In genomic region chr18:45874501-45875184, GRCh38 we compare ENCODE assay signal across 9 cellular contexts.
DNase-seq lines count a peak whose midpoint lies in the region; ATAC-seq and TF ChIP-seq lines count a peak whose summit lies in the region.
"Had no signal": no experiment of that assay in that cellular context is flagged by ENCODE, and none has a peak within 500 bp of the region (broad histone marks: within the 10 kb centered on the region; RNA-seq: fewer than 3 reads in every experiment).

No MANE protein-coding gene starts in this region.

- DNase-seq in activated gamma-delta T cell treated with Interleukin-2 at 50 U/mL for 16 hours (peak; percentile 41), activated gamma-delta T cell (lab: John Stamatoyannopoulos, UW) (no peak), NCI-H345 treated with DMSO at 0.1 percent for 48 hours (lab: John Stamatoyannopoulos, UW; ENCODE audit: unreplicated experiment) (no peak), HEK293T (ENCODE audit: extremely low spot score) (no peak), KG1 (lab: John Stamatoyannopoulos, UW) (no peak)
- peak; percentile 71 to 72 for DNase-seq in activated T-cell treated with anti-CD3 and anti-CD28 coated beads, Interleukin-2, amount 50 U/mL, for 48 hours
- peak; percentile 24 for DNase-seq in stimulated activated CD8-positive, alpha-beta memory T cell treated with anti-CD3 and anti-CD28 coated beads, Interleukin-12 subunit alpha, Interleukin-12 subunit beta, amount 100 ng/mL, for 1 hour (ENCODE audit: low read depth)

- POLR2A ChIA-PET in HEK293T (lab: Yijun Ruan, JAX): no interaction called here

- peak; percentile 87 for ATAC-seq in HG03520 (IDR thresholded peaks at IDR 0.05; ENCODE audit: unreplicated experiment)
- ATAC-seq: A549 had no signal

- CTCF ChIA-PET in HEK293T (lab: Yijun Ruan, JAX): no interaction called here

TF ChIP-seq in HEK293T, 16 proteins besides CTCF, POLR2A, EP300 and RAD21:
- TF ChIP-seq ZNF384 (IDR thresholded peaks at IDR 0.05) (no peak), BHLHE40 (IDR thresholded peaks at IDR 0.05; ENCODE audit: borderline replicate concordance) (no peak), PKNOX1 (IDR thresholded peaks at IDR 0.05) (no peak), SP1 (IDR thresholded peaks at IDR 0.05) (no peak), ELF4 (IDR thresholded peaks at IDR 0.05) (no peak), FOXM1 (IDR thresholded peaks at IDR 0.05; ENCODE audit: borderline replicate concordance) (no peak), ARNT (IDR thresholded peaks at IDR 0.05) (no peak), TARDBP (IDR thresholded peaks at IDR 0.05) (no peak)

Comparison
In these comparisons a context has a peak if more than half of its experiments do, and no peak if none do; other contexts are left out.
1. DNase-seq: peak in activated gamma-delta T cell treated with Interleukin-2 at 50 U/mL for 16 hours (single experiment), activated T-cell treated with anti-CD3 and anti-CD28 coated beads, Interleukin-2, amount 50 U/mL, for 48 hours (2 of 2) and stimulated activated CD8-positive, alpha-beta memory T cell treated with anti-CD3 and anti-CD28 coated beads, Interleukin-12 subunit alpha, Interleukin-12 subunit beta, amount 100 ng/mL, for 1 hour (single experiment); none in activated gamma-delta T cell (single experiment), NCI-H345 treated with DMSO at 0.1 percent for 48 hours (single experiment), HEK293T (single experiment) and KG1 (single experiment).